In the genomic region with DNA sequence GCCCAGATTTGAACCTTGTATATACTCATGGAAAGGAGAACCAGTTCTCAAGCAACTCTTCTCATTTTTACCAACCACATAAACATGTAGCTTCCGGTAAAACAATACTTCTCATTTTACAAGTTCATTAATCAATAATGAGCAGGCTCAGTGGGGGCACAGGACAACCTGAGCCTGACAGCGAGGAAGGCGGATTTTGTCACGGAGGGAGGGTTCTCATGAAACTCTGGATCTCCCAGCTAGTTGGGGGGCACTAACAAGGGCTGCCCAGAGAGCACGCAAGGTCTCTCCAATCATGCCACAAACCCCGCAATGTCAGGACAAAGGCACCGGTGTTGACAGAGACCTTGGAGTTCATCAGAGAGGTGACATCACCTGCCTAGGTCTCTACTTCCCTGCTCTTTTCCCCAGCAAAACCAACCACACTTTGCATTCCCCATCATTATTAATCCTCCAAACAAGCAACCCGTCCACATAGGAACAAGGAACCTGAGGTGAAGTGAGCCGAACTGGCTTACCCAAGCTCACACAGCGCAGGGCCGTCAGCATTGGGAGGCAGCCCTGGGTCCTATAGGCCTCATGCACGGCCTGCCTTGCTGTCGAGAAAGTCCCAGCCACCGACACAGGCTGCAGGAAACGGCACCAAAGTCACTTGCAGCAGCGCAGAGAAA, we compare ENCODE assay signal across 8 cellular contexts.
DNase-seq lines count a peak whose midpoint lies in the region; ATAC-seq, FAIRE-seq and TF ChIP-seq lines count a peak whose summit lies in the region.

No MANE protein-coding gene starts in this region.

- ATAC-seq in GM21576 (IDR thresholded peaks at IDR 0.05; ENCODE audit: unreplicated experiment): no peak
- no peak for ATAC-seq in HG02938 (IDR thresholded peaks at IDR 0.05; ENCODE audit: unreplicated experiment)

- TF ChIP-seq CTCF in nephron progenitor cell (IDR thresholded peaks at IDR 0.05): no peak

- H3K27ac ChIP-seq in Karpas-422 (ENCODE audit: low read length): no peak overlapping the region

- H3K27me3 Mint-ChIP-seq in activated naive CD8-positive, alpha-beta T cell: no peaks in the 10 kb centered on the region
- peaks cover 9% of the 10 kb centered on the region for H3K27me3 Mint-ChIP-seq in nephron progenitor cell (ENCODE audit: low read depth, poor library complexity)

- peaks cover 28% of the 10 kb centered on the region; the same call in 1 of the 2 replicates for H3K36me3 ChIP-seq in Karpas-422 (ENCODE audit: insufficient read depth, low read length)

- H3K4me1 Mint-ChIP-seq in activated naive CD8-positive, alpha-beta T cell (ENCODE audit: low read depth): peaks cover 80% of the 10 kb centered on the region
- H3K4me1 Mint-ChIP-seq in nephron progenitor cell: peaks cover 50% of the 10 kb centered on the region

- H3K4me2 ChIP-seq in Karpas-422 (ENCODE audit: low read depth, low read length, poor library complexity, severe bottlenecking): no peak overlapping the region

- TF ChIP-seq POLR2A in GM12892 (IDR thresholded peaks at IDR 0.05; ENCODE audit: low read depth, low read length): peak; percentile 24; the same call in 1 of the 2 replicates

- no peaks in the 10 kb centered on the region for H3K4me1 ChIP-seq in Karpas-422 (ENCODE audit: low read length)

- H3K4me3 Mint-ChIP-seq in activated naive CD8-positive, alpha-beta T cell: peak overlapping the region; percentile 20
- H3K4me3 Mint-ChIP-seq in nephron progenitor cell: no peak overlapping the region

- no peaks in the 10 kb centered on the region for H3K9me3 Mint-ChIP-seq in activated naive CD8-positive, alpha-beta T cell (ENCODE audit: low read depth)
- H3K9me3 Mint-ChIP-seq in nephron progenitor cell: no peaks in the 10 kb centered on the region

- H3K9ac ChIP-seq in Karpas-422 (ENCODE audit: low read length): no peak overlapping the region

- peaks cover 5% of the 10 kb centered on the region; the same call in 1 of the 2 replicates for H4K20me1 ChIP-seq in Karpas-422 (ENCODE audit: insufficient read depth, low read depth, low read length)

- no peak overlapping the region for H3K4me3 ChIP-seq in Karpas-422 (ENCODE audit: low read length)

- no peaks in the 10 kb centered on the region for H3K9me3 ChIP-seq in Karpas-422 (ENCODE audit: low read length)

- DNase-seq in GM12892 (ENCODE audit: insufficient read length) (no peak), KG1 (lab: John Stamatoyannopoulos, UW) (peak; percentile 2), nephron progenitor cell (no peak), Karpas-422 (no peak), AG20443 (ENCODE audit: low spot score) (no peak)

- H3K79me2 ChIP-seq in Karpas-422 (ENCODE audit: low read length): peaks cover 89% of the 10 kb centered on the region

- H3K36me3 Mint-ChIP-seq in activated naive CD8-positive, alpha-beta T cell: peaks cover 14% of the 10 kb centered on the region
- H3K36me3 Mint-ChIP-seq in nephron progenitor cell (ENCODE audit: low read depth): no peaks in the 10 kb centered on the region

- FAIRE-seq in GM12892 (lab: Jason Lieb, UNC): no peak

- H3K9me2 ChIP-seq in Karpas-422 (replicated peaks; ENCODE audit: insufficient read depth, low read length): no peaks in the 10 kb centered on the region

- peak overlapping the region; percentile 86 for H3K27ac Mint-ChIP-seq in activated naive CD8-positive, alpha-beta T cell
- H3K27ac Mint-ChIP-seq in nephron progenitor cell: peak overlapping the region; percentile 54

- H3K27me3 ChIP-seq in Karpas-422 (ENCODE audit: low read length): no peaks in the 10 kb centered on the region

- H2AFZ ChIP-seq in Karpas-422 (ENCODE audit: low read length): no peak overlapping the region
